In the genomic region with DNA sequence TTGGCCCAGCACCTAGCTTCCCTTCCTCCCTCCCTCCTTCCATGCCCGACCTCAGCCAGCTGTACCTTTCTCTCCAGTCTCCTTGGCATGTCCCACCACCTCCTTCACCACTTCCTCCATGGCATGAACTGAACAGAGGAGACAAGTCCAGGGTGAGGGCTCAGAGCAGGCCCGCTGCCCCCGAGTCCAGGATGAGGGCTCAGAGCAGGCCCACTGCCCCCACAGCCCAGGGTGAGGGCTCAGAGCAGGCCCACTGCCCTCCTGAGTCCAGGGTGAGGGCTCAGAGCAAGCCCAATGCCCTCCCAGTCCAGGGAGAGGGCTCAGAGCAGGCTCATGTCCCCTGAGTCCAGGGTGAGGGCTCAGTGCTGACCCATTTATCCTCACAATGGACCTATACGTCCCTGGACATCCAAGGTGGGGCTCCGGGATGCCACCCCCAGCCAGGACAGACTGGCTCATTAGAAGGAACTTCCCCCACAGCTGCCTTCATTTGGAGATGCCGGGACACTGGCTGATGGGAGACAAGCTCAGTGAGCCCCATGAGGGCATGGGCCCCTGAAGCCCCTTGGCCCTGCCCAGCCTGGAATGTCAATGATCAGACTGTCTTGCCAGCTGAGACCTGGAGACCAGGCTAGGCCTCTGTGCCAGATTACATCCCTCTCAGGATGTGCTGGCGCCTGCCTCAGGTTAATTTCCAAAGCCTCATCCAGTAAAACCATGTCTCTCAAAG, we compare ENCODE assay signal across 1 cellular context.
TF ChIP-seq lines count a peak whose summit lies in the region.

No MANE protein-coding gene starts in this region.

TF ChIP-seq in HepG2, 621 proteins besides CTCF, POLR2A, EP300 and RAD21:
- no peak for TF ChIP-seq ZMAT3 (CRISPR knock-in tag; conservative IDR thresholded peaks at IDR 0.05)
- TF ChIP-seq, protein P1, sequence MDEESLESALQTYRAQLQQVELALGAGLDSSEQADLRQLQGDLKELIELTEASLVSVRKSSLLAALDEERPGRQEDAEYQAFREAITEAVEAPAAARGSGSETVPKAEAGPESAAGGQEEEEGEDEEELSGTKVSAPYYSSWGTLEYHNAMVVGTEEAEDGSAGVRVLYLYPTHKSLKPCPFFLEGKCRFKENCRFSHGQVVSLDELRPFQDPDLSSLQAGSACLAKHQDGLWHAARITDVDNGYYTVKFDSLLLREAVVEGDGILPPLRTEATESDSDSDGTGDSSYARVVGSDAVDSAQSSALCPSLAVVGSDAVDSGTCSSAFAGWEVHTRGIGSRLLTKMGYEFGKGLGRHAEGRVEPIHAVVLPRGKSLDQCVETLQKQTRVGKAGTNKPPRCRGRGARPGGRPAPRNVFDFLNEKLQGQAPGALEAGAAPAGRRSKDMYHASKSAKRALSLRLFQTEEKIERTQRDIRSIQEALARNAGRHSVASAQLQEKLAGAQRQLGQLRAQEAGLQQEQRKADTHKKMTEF (CRISPR knock-in tag; IDR thresholded peaks at IDR 0.05) = no peak
- TF ChIP-seq, protein P2, sequence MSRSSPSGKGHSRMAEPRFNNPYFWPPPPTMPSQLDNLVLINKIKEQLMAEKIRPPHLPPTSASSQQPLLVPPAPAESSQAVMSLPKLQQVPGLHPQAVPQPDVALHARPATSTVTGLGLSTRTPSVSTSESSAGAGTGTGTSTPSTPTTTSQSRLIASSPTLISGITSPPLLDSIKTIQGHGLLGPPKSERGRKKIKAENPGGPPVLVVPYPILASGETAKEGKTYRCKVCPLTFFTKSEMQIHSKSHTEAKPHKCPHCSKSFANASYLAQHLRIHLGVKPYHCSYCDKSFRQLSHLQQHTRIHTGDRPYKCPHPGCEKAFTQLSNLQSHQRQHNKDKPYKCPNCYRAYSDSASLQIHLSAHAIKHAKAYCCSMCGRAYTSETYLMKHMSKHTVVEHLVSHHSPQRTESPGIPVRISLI (CRISPR knock-in tag; IDR thresholded peaks at IDR 0.05; ENCODE audit: borderline replicate concordance) = no peak
- TF ChIP-seq, protein P3, sequence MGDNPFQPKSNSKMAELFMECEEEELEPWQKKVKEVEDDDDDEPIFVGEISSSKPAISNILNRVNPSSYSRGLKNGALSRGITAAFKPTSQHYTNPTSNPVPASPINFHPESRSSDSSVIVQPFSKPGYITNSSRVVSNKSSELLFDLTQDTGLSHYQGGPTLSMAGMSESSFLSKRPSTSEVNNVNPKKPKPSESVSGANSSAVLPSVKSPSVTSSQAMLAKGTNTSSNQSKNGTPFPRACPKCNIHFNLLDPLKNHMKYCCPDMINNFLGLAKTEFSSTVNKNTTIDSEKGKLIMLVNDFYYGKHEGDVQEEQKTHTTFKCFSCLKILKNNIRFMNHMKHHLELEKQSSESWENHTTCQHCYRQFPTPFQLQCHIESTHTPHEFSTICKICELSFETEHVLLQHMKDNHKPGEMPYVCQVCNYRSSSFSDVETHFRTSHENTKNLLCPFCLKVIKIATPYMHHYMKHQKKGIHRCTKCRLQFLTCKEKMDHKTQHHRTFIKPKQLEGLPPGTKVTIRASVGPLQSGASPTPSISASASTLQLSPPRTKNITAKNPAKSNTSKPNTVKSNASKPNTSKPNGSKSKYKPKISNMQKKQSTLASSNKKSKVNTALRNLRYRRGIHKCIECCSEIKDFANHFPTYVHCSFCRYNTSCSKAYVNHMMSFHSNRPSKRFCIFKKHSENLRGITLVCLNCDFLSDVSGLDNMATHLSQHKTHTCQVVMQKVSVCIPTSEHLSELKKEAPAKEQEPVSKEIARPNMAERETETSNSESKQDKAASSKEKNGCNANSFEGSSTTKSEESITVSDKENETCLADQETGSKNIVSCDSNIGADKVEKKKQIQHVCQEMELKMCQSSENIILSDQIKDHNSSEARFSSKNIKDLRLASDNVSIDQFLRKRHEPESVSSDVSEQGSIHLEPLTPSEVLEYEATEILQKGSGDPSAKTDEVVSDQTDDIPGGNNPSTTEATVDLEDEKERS (CRISPR knock-in tag; IDR thresholded peaks at IDR 0.05) = no peak
